21 cellular contexts compared by ENCODE assay signal in genomic region chr7:19369182-19369581, GRCh38.
"Had no signal": no experiment of that assay in that cellular context is flagged by ENCODE, and none has a peak within 500 bp of the region (broad histone marks: within the 10 kb centered on the region; RNA-seq: fewer than 3 reads in every experiment).

No MANE protein-coding gene starts in this region.

- ATAC-seq: activated CD4-positive, CD25-positive, alpha-beta regulatory T cell treated with anti-CD3 and anti-CD28 coated beads, Interleukin-2, amount 50 U/mL, for 24 hours; activated T-cell treated with anti-CD3 and anti-CD28 coated beads, Interleukin-2, amount 50 U/mL, for 4 hours; body of pancreas; effector memory CD8-positive, alpha-beta T cell; left lobe of liver had no signal

- DNase-seq: activated CD4-positive, alpha-beta T cell treated with anti-CD3 and anti-CD28 coated beads, Interleukin-2, amount 10 ng/mL, durations not matched to agents 7 days and 5 days; activated CD8-positive, alpha-beta memory T cell treated with anti-CD3 and anti-CD28 coated beads, Interleukin-2, amount 50 U/mL, for 4 hours; activated naive CD4-positive, alpha-beta T cell treated with anti-CD3 and anti-CD28 coated beads for 36 hours; activated T-cell treated with anti-CD3 and anti-CD28 coated beads, Interleukin-2, amount 50 U/mL, for 4 hours; body of pancreas; dermis blood vessel endothelial cell; effector memory CD8-positive, alpha-beta T cell; hippocampal formation; kidney; midbrain; posterior cingulate gyrus; stimulated activated CD4-positive, alpha-beta T cell treated with anti-CD3 and anti-CD28 coated beads, Interleukin-12 subunit alpha, Interleukin-12 subunit beta, amount 100 ng/mL, for 4 hours; stimulated activated CD4-positive, alpha-beta T cell treated with anti-CD3 and anti-CD28 coated beads, Interleukin-1b, Interleukin-23, amount 100 ng/mL, for 48 hours; stimulated activated CD8-positive, alpha-beta memory T cell treated with anti-CD3 and anti-CD28 coated beads, Interleukin-4, amount 100 ng/mL, for 48 hours; stimulated activated naive CD4-positive, alpha-beta T cell treated with Interleukin-2 at 50 U/mL for 16 hours; T1000; thyroid gland had no signal

- H3K4me1 ChIP-seq: body of pancreas, thyroid gland had no signal

- H3K36me3 ChIP-seq: thyroid gland had no signal

- H3K4me3 ChIP-seq: body of pancreas, lung, thyroid gland had no signal

- H3K27me3 ChIP-seq: body of pancreas, thyroid gland had no signal

- H3K27ac ChIP-seq: body of pancreas, epithelial cell of prostate, thyroid gland had no signal

- H3K9me3 ChIP-seq: body of pancreas, thyroid gland had no signal
